31 cellular contexts compared by ENCODE assay signal in genomic region chr15:98692213-98692612, GRCh38.
"Had no signal": no experiment of that assay in that cellular context is flagged by ENCODE, and none has a peak within 500 bp of the region (broad histone marks: within the 10 kb centered on the region; RNA-seq: fewer than 3 reads in every experiment).

No MANE protein-coding gene starts in this region.

- H3K4me3 ChIP-seq: adrenal gland, body of pancreas, esophagus muscularis mucosa, gastroesophageal sphincter, heart right ventricle had no signal

- H3K27me3 ChIP-seq: adrenal gland, body of pancreas, esophagus muscularis mucosa, gastroesophageal sphincter, heart right ventricle had no signal

- H3K27ac Mint-ChIP-seq: activated CD4-positive, alpha-beta memory T cell treated with anti-CD3 and anti-CD28 coated beads, Interleukin-2, amount 10 ng/mL, durations not matched to agents 7 days and 5 days; activated CD4-positive, alpha-beta T cell treated with anti-CD3 and anti-CD28 coated beads, Interleukin-2, amount 10 ng/mL, durations not matched to agents 7 days and 5 days; activated naive CD4-positive, alpha-beta T cell treated with anti-CD3 and anti-CD28 coated beads for 36 hours; activated naive CD8-positive, alpha-beta T cell treated with anti-CD3 and anti-CD28 coated beads for 36 hours; activated naive CD8-positive, alpha-beta T cell treated with anti-CD3 and anti-CD28 coated beads, Interleukin-2, amount 50 U/mL, for 24 hours; activated T-helper 1 cell treated with anti-CD3 and anti-CD28 coated beads, Interleukin-12 subunit alpha, Interleukin-12 subunit beta, Interleukin-2, Interleukin-4 antibody, amounts not matched to agents 30 ng/mL and 10 ng/mL and 1 ng/mL, durations not matched to agents 14 hours and 24 hours and 36 hours; activated T-helper 2 cell treated with anti-CD3 and anti-CD28 coated beads, Interferon-gamma antibody, Interleukin-2, Interleukin-4, amounts not matched to agents 10 μg/mL and 5 μg/mL and 100 μg/mL, durations not matched to agents 14 hours and 24 hours and 36 hours; effector memory CD8-positive, alpha-beta T cell had no signal

- H3K27ac ChIP-seq: body of pancreas, esophagus muscularis mucosa, gastroesophageal sphincter, heart right ventricle had no signal

- H3K27me3 Mint-ChIP-seq: activated CD4-positive, alpha-beta T cell treated with anti-CD3 and anti-CD28 coated beads, Interleukin-2, amount 10 ng/mL, durations not matched to agents 7 days and 5 days; activated naive CD4-positive, alpha-beta T cell treated with anti-CD3 and anti-CD28 coated beads, Interleukin-2, amount 50 U/mL, for 24 hours; activated naive CD8-positive, alpha-beta T cell treated with anti-CD3 and anti-CD28 coated beads for 36 hours; activated naive CD8-positive, alpha-beta T cell treated with anti-CD3 and anti-CD28 coated beads, Interleukin-2, amount 50 U/mL, for 24 hours had no signal

- H3K4me3 Mint-ChIP-seq: activated CD4-positive, alpha-beta memory T cell treated with anti-CD3 and anti-CD28 coated beads, Interleukin-2, amount 10 ng/mL, durations not matched to agents 7 days and 5 days; activated CD4-positive, alpha-beta T cell treated with anti-CD3 and anti-CD28 coated beads, Interleukin-2, amount 10 ng/mL, durations not matched to agents 7 days and 5 days; activated naive CD4-positive, alpha-beta T cell treated with anti-CD3 and anti-CD28 coated beads for 36 hours; activated naive CD4-positive, alpha-beta T cell treated with anti-CD3 and anti-CD28 coated beads, Interleukin-2, amount 50 U/mL, for 24 hours; activated naive CD8-positive, alpha-beta T cell treated with anti-CD3 and anti-CD28 coated beads for 36 hours; activated naive CD8-positive, alpha-beta T cell treated with anti-CD3 and anti-CD28 coated beads, Interleukin-2, amount 50 U/mL, for 24 hours; activated T-helper 1 cell treated with anti-CD3 and anti-CD28 coated beads, Interleukin-12 subunit alpha, Interleukin-12 subunit beta, Interleukin-2, Interleukin-4 antibody, amounts not matched to agents 30 ng/mL and 10 ng/mL and 1 ng/mL, durations not matched to agents 14 hours and 24 hours and 36 hours; effector memory CD8-positive, alpha-beta T cell had no signal

- H3K9me3 Mint-ChIP-seq: activated CD4-positive, alpha-beta memory T cell treated with anti-CD3 and anti-CD28 coated beads, Interleukin-2, amount 10 ng/mL, durations not matched to agents 7 days and 5 days; activated CD4-positive, alpha-beta T cell treated with anti-CD3 and anti-CD28 coated beads, Interleukin-2, amount 10 ng/mL, durations not matched to agents 7 days and 5 days; activated naive CD4-positive, alpha-beta T cell treated with anti-CD3 and anti-CD28 coated beads for 36 hours; activated naive CD4-positive, alpha-beta T cell treated with anti-CD3 and anti-CD28 coated beads, Interleukin-2, amount 50 U/mL, for 24 hours; activated naive CD8-positive, alpha-beta T cell treated with anti-CD3 and anti-CD28 coated beads for 36 hours; activated naive CD8-positive, alpha-beta T cell treated with anti-CD3 and anti-CD28 coated beads, Interleukin-2, amount 50 U/mL, for 24 hours; activated T-helper 1 cell treated with anti-CD3 and anti-CD28 coated beads, Interleukin-12 subunit alpha, Interleukin-12 subunit beta, Interleukin-2, Interleukin-4 antibody, amounts not matched to agents 30 ng/mL and 10 ng/mL and 1 ng/mL, durations not matched to agents 14 hours and 24 hours and 36 hours; activated T-helper 2 cell treated with anti-CD3 and anti-CD28 coated beads, Interferon-gamma antibody, Interleukin-2, Interleukin-4, amounts not matched to agents 10 μg/mL and 5 μg/mL and 100 μg/mL, durations not matched to agents 14 hours and 24 hours and 36 hours; effector memory CD8-positive, alpha-beta T cell had no signal

- H3K9me3 ChIP-seq: adrenal gland, body of pancreas, esophagus muscularis mucosa, gastroesophageal sphincter, heart right ventricle had no signal

- H3K4me1 Mint-ChIP-seq: activated CD4-positive, alpha-beta memory T cell treated with anti-CD3 and anti-CD28 coated beads, Interleukin-2, amount 10 ng/mL, durations not matched to agents 7 days and 5 days had no signal

- ATAC-seq: activated naive CD8-positive, alpha-beta T cell treated with anti-CD3 and anti-CD28 coated beads, Interleukin-2, amount 50 U/mL, for 24 hours; body of pancreas; effector memory CD8-positive, alpha-beta T cell; gastroesophageal sphincter; heart right ventricle had no signal

- H3K36me3 ChIP-seq: adrenal gland, esophagus muscularis mucosa, gastroesophageal sphincter, heart right ventricle had no signal

- DNase-seq: activated CD4-positive, alpha-beta memory T cell treated with anti-CD3 and anti-CD28 coated beads, Interleukin-2, amount 10 ng/mL, durations not matched to agents 7 days and 5 days; activated CD4-positive, alpha-beta T cell treated with anti-CD3 and anti-CD28 coated beads for 1 hour; activated CD4-positive, alpha-beta T cell treated with anti-CD3 and anti-CD28 coated beads for 4 hours; activated CD4-positive, alpha-beta T cell treated with anti-CD3 and anti-CD28 coated beads, Interleukin-2, amount 10 ng/mL, durations not matched to agents 7 days and 5 days; activated CD4-positive, alpha-beta T cell treated with anti-CD3 and anti-CD28 coated beads, Interleukin-2, amount 50 U/mL, for 4 hours; activated CD8-positive, alpha-beta memory T cell treated with anti-CD3 and anti-CD28 coated beads, Interleukin-2, amount 50 U/mL, for 48 hours; activated effector memory CD4-positive, alpha-beta T cell treated with anti-CD3 and anti-CD28 coated beads, Interleukin-2, amount 50 U/mL, for 16 hours; activated naive CD4-positive, alpha-beta T cell treated with anti-CD3 and anti-CD28 coated beads for 36 hours; activated naive CD8-positive, alpha-beta T cell treated with anti-CD3 and anti-CD28 coated beads for 36 hours; activated naive CD8-positive, alpha-beta T cell treated with anti-CD3 and anti-CD28 coated beads, Interleukin-2, amount 50 U/mL, for 24 hours; activated T-cell treated with anti-CD3 and anti-CD28 coated beads for 4 hours; activated T-cell treated with anti-CD3 and anti-CD28 coated beads, Interleukin-2, amount 50 U/mL, for 48 hours; adrenal gland; amygdala; aorta; body of pancreas; caudate nucleus; cortex of kidney; dermis blood vessel endothelial cell; effector CD4-positive, alpha-beta T cell; effector memory CD8-positive, alpha-beta T cell; erythroblast; foreskin melanocyte; heart right ventricle; T-helper 1 cell; T-helper 2 cell had no signal
